In genomic region chrX:55167124-55167523, GRCh38 we compare ENCODE assay signal across 1 cellular context.
TF ChIP-seq lines count a peak whose summit lies in the region.

No MANE protein-coding gene starts in this region.

TF ChIP-seq in SK-N-SH treated with all-trans-retinoic acid at 6 μM for 48 hours, 23 proteins besides CTCF, POLR2A, EP300 and RAD21 (continued from another document):
- TF ChIP-seq, protein P1, sequence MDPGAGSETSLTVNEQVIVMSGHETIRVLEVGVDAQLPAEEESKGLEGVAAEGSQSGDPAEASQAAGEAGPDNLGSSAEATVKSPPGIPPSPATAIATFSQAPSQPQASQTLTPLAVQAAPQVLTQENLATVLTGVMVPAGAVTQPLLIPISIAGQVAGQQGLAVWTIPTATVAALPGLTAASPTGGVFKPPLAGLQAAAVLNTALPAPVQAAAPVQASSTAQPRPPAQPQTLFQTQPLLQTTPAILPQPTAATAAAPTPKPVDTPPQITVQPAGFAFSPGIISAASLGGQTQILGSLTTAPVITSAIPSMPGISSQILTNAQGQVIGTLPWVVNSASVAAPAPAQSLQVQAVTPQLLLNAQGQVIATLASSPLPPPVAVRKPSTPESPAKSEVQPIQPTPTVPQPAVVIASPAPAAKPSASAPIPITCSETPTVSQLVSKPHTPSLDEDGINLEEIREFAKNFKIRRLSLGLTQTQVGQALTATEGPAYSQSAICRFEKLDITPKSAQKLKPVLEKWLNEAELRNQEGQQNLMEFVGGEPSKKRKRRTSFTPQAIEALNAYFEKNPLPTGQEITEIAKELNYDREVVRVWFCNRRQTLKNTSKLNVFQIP (CRISPR knock-in tag; IDR thresholded peaks at IDR 0.05; ENCODE audit: borderline replicate concordance, low read depth): no peak
- TF ChIP-seq ZC3H10 (CRISPR knock-in tag; IDR thresholded peaks at IDR 0.05): no peak
- no peak for TF ChIP-seq ZFP30 (CRISPR knock-in tag; IDR thresholded peaks at IDR 0.05)
